In genomic region chr6:142897659-142898058, GRCh38 we compare ENCODE assay signal across 31 cellular contexts.
"Had no signal": no experiment of that assay in that cellular context is flagged by ENCODE, and none has a peak within 500 bp of the region (broad histone marks: within the 10 kb centered on the region; RNA-seq: fewer than 3 reads in every experiment).

No MANE protein-coding gene starts in this region.

- H3K4me3 ChIP-seq: adrenal gland, body of pancreas, breast epithelium had no signal

- H3K27ac ChIP-seq: adrenal gland, body of pancreas, brain microvascular endothelial cell, breast epithelium, VCaP had no signal

- H3K9me3 ChIP-seq: adrenal gland, body of pancreas, breast epithelium had no signal

- DNase-seq: activated B cell treated with CpG ODN at 0.5 μM for 24 hours; activated CD4-positive, alpha-beta memory T cell treated with anti-CD3 and anti-CD28 coated beads for 36 hours; activated CD4-positive, alpha-beta T cell treated with anti-CD3 and anti-CD28 coated beads for 4 hours; activated CD4-positive, alpha-beta T cell treated with anti-CD3 and anti-CD28 coated beads, Interleukin-2, amount 10 ng/mL, durations not matched to agents 24 days and 14 days; activated CD4-positive, alpha-beta T cell treated with anti-CD3 and anti-CD28 coated beads, Interleukin-2, amount 50 U/mL, for 1 hour; activated CD4-positive, alpha-beta T cell treated with anti-CD3 and anti-CD28 coated beads, Interleukin-2, amount 50 U/mL, for 4 hours; activated CD4-positive, CD25-positive, alpha-beta regulatory T cell treated with anti-CD3 and anti-CD28 coated beads, Interleukin-2, amount 50 U/mL, for 72 hours; activated CD8-positive, alpha-beta memory T cell treated with anti-CD3 and anti-CD28 coated beads, Interleukin-2, amount 50 U/mL, for 4 hours; activated CD8-positive, alpha-beta T cell treated with anti-CD3 and anti-CD28 coated beads for 36 hours; activated effector memory CD4-positive, alpha-beta T cell treated with anti-CD3 and anti-CD28 coated beads, Interleukin-2, amount 50 U/mL, for 16 hours; activated gamma-delta T cell treated with Interleukin-2 at 50 U/mL for 16 hours; activated naive CD4-positive, alpha-beta T cell; activated naive CD4-positive, alpha-beta T cell treated with anti-CD3 and anti-CD28 coated beads for 36 hours; activated naive CD4-positive, alpha-beta T cell treated with anti-CD3 and anti-CD28 coated beads, Interleukin-2, amount 50 U/mL, for 16 hours; activated naive CD8-positive, alpha-beta T cell treated with anti-CD3 and anti-CD28 coated beads for 36 hours; activated T-cell treated with anti-CD3 and anti-CD28 coated beads for 4 hours; activated T-cell treated with anti-CD3 and anti-CD28 coated beads, Interleukin-2, amount 50 U/mL, for 1 hour; activated T-cell treated with anti-CD3 and anti-CD28 coated beads, Interleukin-2, amount 50 U/mL, for 4 hours; activated T-cell treated with anti-CD3 and anti-CD28 coated beads, Interleukin-2, amount 50 U/mL, for 72 hours; adrenal gland; amniotic stem cell; aorta; body of pancreas; brain microvascular endothelial cell; central memory CD4-positive, alpha-beta T cell; T-helper 2 cell; T-helper 9 cell had no signal

- H3K36me3 ChIP-seq: adrenal gland, brain microvascular endothelial cell, breast epithelium had no signal

- H3K4me1 ChIP-seq: breast epithelium had no signal

- H3K27me3 ChIP-seq: adrenal gland, body of pancreas, brain microvascular endothelial cell, breast epithelium had no signal

- ATAC-seq: activated CD8-positive, alpha-beta T cell treated with anti-CD3 and anti-CD28 coated beads for 36 hours; activated naive CD4-positive, alpha-beta T cell treated with anti-CD3 and anti-CD28 coated beads, Interleukin-2, amount 50 U/mL, for 72 hours; activated T-cell treated with anti-CD3 and anti-CD28 coated beads, Interleukin-2, amount 50 U/mL, for 4 hours; activated T-cell treated with anti-CD3 and anti-CD28 coated beads, Interleukin-2, amount 50 U/mL, for 72 hours; activated T-helper 17 cell treated with anti-CD3 and anti-CD28 coated beads, Interleukin-2, amount 50 U/mL, for 72 hours; body of pancreas had no signal
